ENCODE assay signal across 28 cellular contexts in genomic region chr10:84660340-84661159, GRCh38.
"Had no signal": no experiment of that assay in that cellular context is flagged by ENCODE, and none has a peak within 500 bp of the region (broad histone marks: within the 10 kb centered on the region; RNA-seq: fewer than 3 reads in every experiment).

No MANE protein-coding gene starts in this region.

- H3K4me3 ChIP-seq: heart right ventricle, pancreas, prostate gland, sigmoid colon had no signal

- H3K27me3 Mint-ChIP-seq: activated CD4-positive, alpha-beta T cell treated with anti-CD3 and anti-CD28 coated beads for 36 hours; activated naive CD4-positive, alpha-beta T cell treated with anti-CD3 and anti-CD28 coated beads, Interleukin-2, amount 10 ng/mL, durations not matched to agents 7 days and 5 days; dendritic cell treated with granulocyte-macrophage colony-stimulating factor and Interleukin-4, amounts not matched to agents 40 ng/mL and 50 ng/mL, for 4 days; stimulated activated memory B cell treated with anti-CD40 and anti-IgM and Interleukin-4, amounts not matched to agents 10 μg/mL and 1 μg/mL and 100 μg/mL, for 72 hours had no signal

- ATAC-seq: activated CD4-positive, alpha-beta T cell treated with anti-CD3 and anti-CD28 coated beads for 36 hours; esophagus mucosa; foreskin keratinocyte; heart right ventricle; natural killer cell treated with Interleukin-12 subunit alpha and Interleukin-12 subunit beta and Interleukin-15 and Interleukin-18, amount 100 ng/mL, for 72 hours; pancreas; stimulated activated memory B cell treated with anti-CD40 and anti-IgM and Interleukin-4, amounts not matched to agents 10 μg/mL and 1 μg/mL and 100 μg/mL, for 72 hours; stimulated activated naive CD8-positive, alpha-beta T cell treated with anti-CD3 and anti-CD28 coated beads, Interleukin-15, amount 100 ng/mL, for 72 hours had no signal

- DNase-seq: activated B cell treated with CpG ODN at 0.5 μM for 24 hours; activated CD4-positive, alpha-beta T cell treated with anti-CD3 and anti-CD28 coated beads for 36 hours; activated CD4-positive, alpha-beta T cell treated with anti-CD3 and anti-CD28 coated beads, Interleukin-2, amount 50 U/mL, for 4 hours; activated CD8-positive, alpha-beta memory T cell treated with anti-CD3 and anti-CD28 coated beads, Interleukin-2, amount 50 U/mL, for 4 hours; activated gamma-delta T cell; activated naive CD4-positive, alpha-beta T cell treated with anti-CD3 and anti-CD28 coated beads, Interleukin-2, amount 10 ng/mL, durations not matched to agents 7 days and 5 days; activated T-cell treated with anti-CD3 and anti-CD28 coated beads, Interleukin-2, amount 50 U/mL, for 1 hour; amygdala; central memory CD4-positive, alpha-beta T cell; endodermal cell; foreskin keratinocyte; heart right ventricle; midbrain; nucleus accumbens; pancreas; sigmoid colon; small intestine; stimulated activated CD4-positive, alpha-beta T cell treated with anti-CD3 and anti-CD28 coated beads, Interleukin-4, amount 100 ng/mL, for 4 hours; stimulated activated CD8-positive, alpha-beta memory T cell treated with anti-CD3 and anti-CD28 coated beads, Interleukin-4, amount 100 ng/mL, for 48 hours; stimulated activated naive CD8-positive, alpha-beta T cell treated with anti-CD3 and anti-CD28 coated beads, Interleukin-15, amount 100 ng/mL, for 72 hours; substantia nigra had no signal

- H3K9me3 ChIP-seq: heart right ventricle, pancreas, prostate gland, sigmoid colon had no signal

- H3K9me3 Mint-ChIP-seq: activated B cell treated with CpG ODN at 0.5 μM for 24 hours; activated naive CD4-positive, alpha-beta T cell treated with anti-CD3 and anti-CD28 coated beads, Interleukin-2, amount 10 ng/mL, durations not matched to agents 7 days and 5 days; dendritic cell treated with granulocyte-macrophage colony-stimulating factor and Interleukin-4, amounts not matched to agents 40 ng/mL and 50 ng/mL, for 4 days; endodermal cell; natural killer cell treated with Interleukin-12 subunit alpha and Interleukin-12 subunit beta and Interleukin-15 and Interleukin-18, amount 100 ng/mL, for 72 hours; stimulated activated memory B cell treated with anti-CD40 and anti-IgM and Interleukin-4, amounts not matched to agents 10 μg/mL and 1 μg/mL and 100 μg/mL, for 72 hours; stimulated activated naive CD8-positive, alpha-beta T cell treated with anti-CD3 and anti-CD28 coated beads, Interleukin-15, amount 100 ng/mL, for 72 hours; T-helper 2 cell treated with Interferon-gamma antibody and Interleukin-4, amounts not matched to agents 5 μg/mL and 100 μg/mL, for 36 hours had no signal

- H3K4me1 Mint-ChIP-seq: activated B cell treated with CpG ODN at 0.5 μM for 24 hours; activated CD4-positive, alpha-beta T cell treated with anti-CD3 and anti-CD28 coated beads for 36 hours; memory B cell; stimulated activated memory B cell treated with anti-CD40 and anti-IgM and Interleukin-4, amounts not matched to agents 10 μg/mL and 1 μg/mL and 100 μg/mL, for 72 hours; stimulated activated naive CD8-positive, alpha-beta T cell treated with anti-CD3 and anti-CD28 coated beads, Interleukin-15, amount 100 ng/mL, for 72 hours had no signal

- H3K27ac ChIP-seq: foreskin keratinocyte, heart right ventricle, pancreas, prostate gland, sigmoid colon had no signal

- H3K36me3 ChIP-seq: heart right ventricle, pancreas, prostate gland, sigmoid colon had no signal

- H3K27me3 ChIP-seq: foreskin keratinocyte, pancreas, sigmoid colon had no signal

- H3K4me1 ChIP-seq: foreskin keratinocyte, heart right ventricle, pancreas, prostate gland, sigmoid colon had no signal

- H3K27ac Mint-ChIP-seq: activated B cell treated with CpG ODN at 0.5 μM for 24 hours; activated CD4-positive, alpha-beta T cell treated with anti-CD3 and anti-CD28 coated beads for 36 hours; activated naive CD4-positive, alpha-beta T cell treated with anti-CD3 and anti-CD28 coated beads, Interleukin-2, amount 10 ng/mL, durations not matched to agents 7 days and 5 days; dendritic cell treated with granulocyte-macrophage colony-stimulating factor and Interleukin-4, amounts not matched to agents 40 ng/mL and 50 ng/mL, for 4 days; endodermal cell; memory B cell; natural killer cell treated with Interleukin-12 subunit alpha and Interleukin-12 subunit beta and Interleukin-15 and Interleukin-18, amount 100 ng/mL, for 72 hours; stimulated activated memory B cell treated with anti-CD40 and anti-IgM and Interleukin-4, amounts not matched to agents 10 μg/mL and 1 μg/mL and 100 μg/mL, for 72 hours; T-helper 2 cell treated with Interferon-gamma antibody and Interleukin-4, amounts not matched to agents 5 μg/mL and 100 μg/mL, for 36 hours had no signal

- H3K4me3 Mint-ChIP-seq: activated B cell treated with CpG ODN at 0.5 μM for 24 hours; activated CD4-positive, alpha-beta T cell treated with anti-CD3 and anti-CD28 coated beads for 36 hours; activated naive CD4-positive, alpha-beta T cell treated with anti-CD3 and anti-CD28 coated beads, Interleukin-2, amount 10 ng/mL, durations not matched to agents 7 days and 5 days; dendritic cell treated with granulocyte-macrophage colony-stimulating factor and Interleukin-4, amounts not matched to agents 40 ng/mL and 50 ng/mL, for 4 days; endodermal cell; memory B cell; natural killer cell treated with Interleukin-12 subunit alpha and Interleukin-12 subunit beta and Interleukin-15 and Interleukin-18, amount 100 ng/mL, for 72 hours; stimulated activated memory B cell treated with anti-CD40 and anti-IgM and Interleukin-4, amounts not matched to agents 10 μg/mL and 1 μg/mL and 100 μg/mL, for 72 hours; stimulated activated naive CD8-positive, alpha-beta T cell treated with anti-CD3 and anti-CD28 coated beads, Interleukin-15, amount 100 ng/mL, for 72 hours; T-helper 2 cell treated with Interferon-gamma antibody and Interleukin-4, amounts not matched to agents 5 μg/mL and 100 μg/mL, for 36 hours had no signal

- H3K36me3 Mint-ChIP-seq: activated naive CD4-positive, alpha-beta T cell treated with anti-CD3 and anti-CD28 coated beads, Interleukin-2, amount 10 ng/mL, durations not matched to agents 7 days and 5 days; memory B cell; natural killer cell treated with Interleukin-12 subunit alpha and Interleukin-12 subunit beta and Interleukin-15 and Interleukin-18, amount 100 ng/mL, for 72 hours; stimulated activated memory B cell treated with anti-CD40 and anti-IgM and Interleukin-4, amounts not matched to agents 10 μg/mL and 1 μg/mL and 100 μg/mL, for 72 hours had no signal
